ENCODE assay signal across 27 cellular contexts in the genomic region with DNA sequence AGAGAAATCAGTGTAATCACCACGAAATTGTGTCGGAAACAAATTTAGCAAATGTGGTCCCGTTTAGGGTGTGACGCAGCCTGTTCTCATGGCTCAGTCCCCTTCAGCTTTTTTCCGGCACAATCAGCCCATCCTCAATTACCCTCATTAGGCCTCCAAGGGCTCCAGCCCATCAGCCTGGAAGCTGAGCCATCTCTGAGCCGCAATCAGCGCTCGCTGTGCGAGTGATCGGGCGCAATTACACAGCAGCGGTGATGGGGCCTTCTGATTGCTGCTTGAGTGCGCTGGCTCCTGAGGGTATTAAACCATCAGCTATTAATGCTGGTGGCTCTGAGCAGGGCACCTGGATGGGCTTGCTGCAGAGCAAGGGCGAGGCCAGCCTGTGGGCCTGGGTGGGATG. TPM values are rescaled to one million over a fixed set of nuclear protein-coding genes. Genes with fewer than 3 reads are reported as not detected.
DNase-seq lines count a peak whose midpoint lies in the region; ATAC-seq and TF ChIP-seq lines count a peak whose summit lies in the region.
"Had no signal": no experiment of that assay in that cellular context is flagged by ENCODE, and none has a peak within 500 bp of the region (broad histone marks: within the 10 kb centered on the region; RNA-seq: fewer than 3 reads in every experiment).

No MANE protein-coding gene starts in this region.

- TF ChIP-seq CTCF in left lung (IDR thresholded peaks at IDR 0.05), result no peak
- TF ChIP-seq CTCF in psoas muscle (IDR thresholded peaks at IDR 0.05), result no peak

- DNase-seq in NCI-H2227 (lab: John Stamatoyannopoulos, UW; ENCODE audit: unreplicated experiment) (peak; percentile 55), left lung (peak; percentile 24 to 62), psoas muscle (peak; percentile 5 to 41), T-helper 2 cell (no peak), SIG-M5 treated with dmso at 0.1 percent for 504 hours (lab: John Stamatoyannopoulos, UW; ENCODE audit: unreplicated experiment) (no peak)
- no peak for DNase-seq in activated T-cell treated with anti-CD3 and anti-CD28 coated beads, Interleukin-2, amount 50 U/mL, for 48 hours
- DNase-seq: activated CD4-positive, alpha-beta T cell treated with anti-CD3 and anti-CD28 coated beads for 4 hours; activated gamma-delta T cell; activated naive CD8-positive, alpha-beta T cell treated with anti-CD3 and anti-CD28 coated beads for 36 hours; central memory CD4-positive, alpha-beta T cell; dermis blood vessel endothelial cell; foreskin melanocyte; heart right ventricle; NCI-H1048; NCI-H187; NCI-H526 treated with DMSO at 0.1 percent for 48 hours; nephron progenitor cell; PC-9; stimulated activated CD4-positive, alpha-beta T cell treated with anti-CD3 and anti-CD28 coated beads, Interleukin-4, amount 100 ng/mL, for 24 hours; SW 1271; T-helper 9 cell had no signal

- H3K9me3 ChIP-seq in left lung, result no peaks in the 10 kb centered on the region
- H3K9me3 ChIP-seq in psoas muscle, result no peaks in the 10 kb centered on the region
- H3K9me3 ChIP-seq: BLaER1, esophagus muscularis mucosa, heart right ventricle, tibial nerve had no signal

- peaks cover 0 to 12% of the 10 kb centered on the region in 2 donors for H3K36me3 ChIP-seq in left lung
- H3K36me3 ChIP-seq in psoas muscle (ENCODE audit: insufficient read depth in 1 of 2, low read depth in 1 of 2), result peaks cover 0 to 8% of the 10 kb centered on the region in 2 donors
- H3K36me3 ChIP-seq: BLaER1 had no signal

- intact Hi-C loops in left lung (cut with DNase I), result no loop called here
- intact Hi-C loops in psoas muscle (cut with DNase I), result no loop called here

- H3K4me1 ChIP-seq in left lung (peaks cover 7 to 11% of the 10 kb centered on the region in 2 donors), psoas muscle (no peaks in the 10 kb centered on the region)

- H3K4me3 ChIP-seq in left lung (no peak overlapping the region), psoas muscle (no peak overlapping the region)
- H3K4me3 ChIP-seq: BLaER1, esophagus muscularis mucosa, heart right ventricle, K562, PC-9, tibial nerve had no signal

- WGBS in psoas muscle, 3 donors, result 29 to 49% (median 39%) methylated on average over 14 of the region's 14 CpGs

- ATAC-seq in left lung (no peak), psoas muscle (peak in 1 of 4 donors; percentile 5)
- ATAC-seq: heart right ventricle, K562 had no signal

- H3K27me3 ChIP-seq in left lung, result no peaks in the 10 kb centered on the region
- no peaks in the 10 kb centered on the region for H3K27me3 ChIP-seq in psoas muscle (ENCODE audit: insufficient read depth in 3 of 3, low read length in 2 of 3)
- H3K27me3 ChIP-seq: BLaER1, esophagus muscularis mucosa, tibial nerve had no signal

- H3K27ac ChIP-seq in angular gyrus (ENCODE audit: low read depth, low read length) (peak overlapping the region; percentile 8), left lung (no peak overlapping the region), psoas muscle (no peak overlapping the region)
- H3K27ac ChIP-seq: BLaER1, esophagus muscularis mucosa, heart right ventricle, PC-9, tibial nerve, VCaP had no signal

RNA-seq across cellular contexts. Expression of a gene that starts 55.6 kb away (rescaled TPM):
- 10 to 100 TPM; 48.8 to 64.6 TPM for total RNA-seq in left lung
- total RNA-seq in psoas muscle, result 10 to 100 TPM; 14.7 to 20.1 (median 15.7) TPM
- 10 to 100 TPM in 2 of 3 donors, 1 to 10 TPM in 1; 7.7 to 18.0 (median 11.4) TPM for polyA plus RNA-seq in psoas muscle

Comparison
In these comparisons a context has a peak if more than half of its experiments do, and no peak if none do; other contexts are left out.
1. DNase-seq: peak in NCI-H2227 (single experiment), left lung (2 of 2) and psoas muscle (2 of 2); none in T-helper 2 cell (0 of 5), SIG-M5 treated with dmso at 0.1 percent for 504 hours (single experiment) and activated T-cell treated with anti-CD3 and anti-CD28 coated beads, Interleukin-2, amount 50 U/mL, for 48 hours (0 of 2).